19 cellular contexts compared by ENCODE assay signal in the genomic region with DNA sequence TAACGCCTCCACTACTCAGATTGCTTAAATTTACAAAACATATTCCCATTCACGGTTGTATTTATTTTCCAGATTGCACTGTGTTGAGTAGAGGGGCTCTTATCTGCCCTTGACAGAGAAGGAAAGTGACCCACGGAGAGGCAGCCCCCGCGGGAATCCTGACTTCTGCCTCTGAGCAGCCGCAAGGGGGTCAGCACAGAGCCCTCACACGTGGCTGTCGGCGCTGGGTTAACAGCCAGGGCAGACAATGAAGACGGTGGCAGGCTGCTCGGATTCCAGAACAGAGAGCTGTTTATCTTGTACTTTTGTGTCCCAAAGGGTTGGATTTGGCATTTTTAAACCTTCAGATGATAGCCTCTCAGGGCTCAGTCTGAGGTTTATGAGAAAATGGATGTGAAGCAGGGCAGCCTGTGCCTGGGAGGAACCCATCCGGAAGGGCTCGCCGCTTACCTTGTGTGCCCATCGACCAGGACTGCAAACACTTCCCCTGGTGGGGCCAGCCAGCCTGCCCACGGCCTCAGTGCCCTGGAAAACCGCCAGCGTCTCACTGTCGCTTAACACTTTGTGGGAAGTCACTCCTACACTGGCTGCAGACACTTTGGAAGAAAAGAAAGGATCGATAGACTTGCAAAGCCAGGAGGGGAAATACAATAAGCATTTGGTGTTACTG.
DNase-seq lines count a peak whose midpoint lies in the region; ATAC-seq and TF ChIP-seq lines count a peak whose summit lies in the region.
"Had no signal": no experiment of that assay in that cellular context is flagged by ENCODE, and none has a peak within 500 bp of the region (broad histone marks: within the 10 kb centered on the region; RNA-seq: fewer than 3 reads in every experiment).

No MANE protein-coding gene starts in this region.

- no peak overlapping the region for H3K4me3 Mint-ChIP-seq in activated naive CD4-positive, alpha-beta T cell treated with anti-CD3 and anti-CD28 coated beads, Interleukin-2, amount 10 ng/mL, durations not matched to agents 7 days and 5 days
- H3K4me3 Mint-ChIP-seq in CD4-positive, alpha-beta T cell: no peak overlapping the region
- H3K4me3 Mint-ChIP-seq: memory B cell had no signal

- intact Hi-C loops in sciatic nerve (cut with DNase I): no loop called here
- intact Hi-C loops in CD4-positive, alpha-beta T cell (cut with DNase I, micrococcal nuclease): no loop called here

- peaks cover 5% of the 10 kb centered on the region for H3K27me3 Mint-ChIP-seq in activated naive CD4-positive, alpha-beta T cell treated with anti-CD3 and anti-CD28 coated beads, Interleukin-2, amount 10 ng/mL, durations not matched to agents 7 days and 5 days
- H3K27me3 Mint-ChIP-seq in CD4-positive, alpha-beta T cell: no peaks in the 10 kb centered on the region
- H3K27me3 Mint-ChIP-seq: memory B cell had no signal

- H3K4me1 Mint-ChIP-seq in activated naive CD4-positive, alpha-beta T cell treated with anti-CD3 and anti-CD28 coated beads, Interleukin-2, amount 10 ng/mL, durations not matched to agents 7 days and 5 days: peaks cover 7% of the 10 kb centered on the region
- H3K4me1 Mint-ChIP-seq in CD4-positive, alpha-beta T cell (ENCODE audit: low read depth): peaks cover 11% of the 10 kb centered on the region
- H3K4me1 Mint-ChIP-seq: memory B cell had no signal

- POLR2A ChIA-PET in CD4-positive, alpha-beta T cell (lab: Charles Lee): interaction anchor here (1.1 to 1.9 kb wide), 2 partner anchors 7 to 9 kb away, joined by 4 to 5 read pairs; no protein-coding TSS in a partner anchor

- H3K27ac ChIP-seq in CD4-positive, alpha-beta T cell (ENCODE audit: low read depth, low read length): no peak overlapping the region
- H3K27ac ChIP-seq: 22Rv1; BLaER1 treated with 17β-estradiol and CSF1 and Interleukin-3, amounts not matched to agents 10 nM and 100 nM; breast epithelium; esophagus muscularis mucosa; SK-N-MC; upper lobe of left lung had no signal

- H3K9me3 Mint-ChIP-seq in activated naive CD4-positive, alpha-beta T cell treated with anti-CD3 and anti-CD28 coated beads, Interleukin-2, amount 10 ng/mL, durations not matched to agents 7 days and 5 days: peaks cover 18% of the 10 kb centered on the region
- peaks cover 8% of the 10 kb centered on the region for H3K9me3 Mint-ChIP-seq in CD4-positive, alpha-beta T cell

- H3K9me3 ChIP-seq in CD4-positive, alpha-beta T cell (ENCODE audit: control insufficient read depth, low read length): peaks cover 8% of the 10 kb centered on the region
- H3K9me3 ChIP-seq: esophagus muscularis mucosa, upper lobe of left lung had no signal

- CTCF ChIA-PET in activated naive CD4-positive, alpha-beta T cell treated with anti-CD3 and anti-CD28 coated beads, Interleukin-2, amount 10 ng/mL, durations not matched to agents 7 days and 5 days (lab: Charles Lee): no interaction called here
- CTCF ChIA-PET in CD4-positive, alpha-beta T cell (lab: Charles Lee): no interaction called here

- H3K36me3 Mint-ChIP-seq in activated naive CD4-positive, alpha-beta T cell treated with anti-CD3 and anti-CD28 coated beads, Interleukin-2, amount 10 ng/mL, durations not matched to agents 7 days and 5 days: no peaks in the 10 kb centered on the region
- no peaks in the 10 kb centered on the region for H3K36me3 Mint-ChIP-seq in CD4-positive, alpha-beta T cell (ENCODE audit: low read depth)
- H3K36me3 Mint-ChIP-seq: memory B cell had no signal

- no peak overlapping the region for H3K27ac Mint-ChIP-seq in activated naive CD4-positive, alpha-beta T cell treated with anti-CD3 and anti-CD28 coated beads, Interleukin-2, amount 10 ng/mL, durations not matched to agents 7 days and 5 days
- no peak overlapping the region for H3K27ac Mint-ChIP-seq in CD4-positive, alpha-beta T cell
- H3K27ac Mint-ChIP-seq: activated naive CD4-positive, alpha-beta T cell treated with anti-CD3 and anti-CD28 coated beads, Interleukin-2, amount 50 U/mL, for 72 hours; memory B cell had no signal

- H3K27me3 ChIP-seq in CD4-positive, alpha-beta T cell (ENCODE audit: control insufficient read depth, insufficient read depth, low read length): no peaks in the 10 kb centered on the region
- H3K27me3 ChIP-seq: BLaER1 treated with 17β-estradiol and CSF1 and Interleukin-3, amounts not matched to agents 10 nM and 100 nM; esophagus muscularis mucosa; upper lobe of left lung had no signal

- ATAC-seq in sciatic nerve: peak; percentile 38
- ATAC-seq in CD4-positive, alpha-beta T cell (ENCODE audit: poor library complexity): no peak
- ATAC-seq: activated naive CD4-positive, alpha-beta T cell treated with anti-CD3 and anti-CD28 coated beads, Interleukin-2, amount 50 U/mL, for 72 hours had no signal

- TF ChIP-seq CTCF in CD4-positive, alpha-beta T cell (IDR thresholded peaks at IDR 0.05): no peak

- DNase-seq in DMS 273 (lab: John Stamatoyannopoulos, UW; ENCODE audit: unreplicated experiment) (peak; percentile 40), DMS 273 treated with DMSO at 0.1 percent for 48 hours (lab: John Stamatoyannopoulos, UW) (no peak), SK-N-DZ (ENCODE audit: low spot score) (peak; percentile 37), medulla oblongata (ENCODE audit: extremely low spot score) (peak; percentile 44), sciatic nerve (ENCODE audit: low spot score) (no peak)
- no peak for DNase-seq in activated CD4-positive, alpha-beta T cell treated with anti-CD3 and anti-CD28 coated beads for 1 hour
- DNase-seq in activated naive CD4-positive, alpha-beta T cell treated with anti-CD3 and anti-CD28 coated beads, Interleukin-2, amount 10 ng/mL, durations not matched to agents 7 days and 5 days: no peak
- no peak for DNase-seq in CD4-positive, alpha-beta T cell
- DNase-seq: activated CD4-positive, alpha-beta T cell treated with anti-CD3 and anti-CD28 coated beads, Interleukin-2, amount 50 U/mL, for 1 hour; NCI-H146; small intestine had no signal

Comparison
In these comparisons a context has a peak if more than half of its experiments do, and no peak if none do; other contexts are left out.
1. DNase-seq: peak in DMS 273 (single experiment), SK-N-DZ (single experiment) and medulla oblongata (single experiment); none in DMS 273 treated with DMSO at 0.1 percent for 48 hours (single experiment), sciatic nerve (single experiment), activated CD4-positive, alpha-beta T cell treated with anti-CD3 and anti-CD28 coated beads for 1 hour (single experiment), activated naive CD4-positive, alpha-beta T cell treated with anti-CD3 and anti-CD28 coated beads, Interleukin-2, amount 10 ng/mL, durations not matched to agents 7 days and 5 days (single experiment) and CD4-positive, alpha-beta T cell (0 of 10).